14 cellular contexts compared by ENCODE assay signal in the genomic region with DNA sequence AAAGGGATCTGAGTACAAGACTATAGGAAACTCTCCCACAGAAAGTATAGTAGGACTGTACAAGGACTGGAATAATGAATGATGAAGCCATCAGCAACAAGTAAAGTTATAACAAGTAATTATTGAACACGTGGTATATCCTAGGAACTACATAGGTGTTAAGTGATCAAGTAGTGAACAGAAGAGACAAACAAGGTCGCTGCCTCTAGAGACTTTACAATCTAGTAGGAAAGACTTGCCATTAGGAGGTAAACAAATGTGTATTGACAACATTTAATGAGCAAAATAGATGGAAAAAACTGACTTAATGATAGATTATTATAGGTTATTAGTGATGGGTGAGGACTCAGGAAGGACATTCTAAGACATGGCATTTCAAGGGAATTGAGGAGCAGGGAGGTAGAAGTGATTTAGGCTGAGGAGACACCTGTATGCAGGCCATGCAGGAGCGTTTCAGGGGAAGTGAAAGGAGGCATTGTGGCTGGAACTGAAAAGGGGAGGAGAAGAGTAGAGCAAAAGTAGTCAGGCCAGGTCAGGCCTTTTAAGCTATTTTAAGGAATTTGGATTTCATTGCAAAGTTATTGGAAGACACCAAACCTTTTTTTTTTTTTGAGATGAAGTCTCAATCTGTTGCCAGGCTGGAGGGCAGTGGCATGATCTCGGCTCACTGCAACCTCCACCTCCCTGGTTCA. TPM values are rescaled to one million over a fixed set of nuclear protein-coding genes. Genes with fewer than 3 reads are reported as not detected.
A peak's percentile ranks its signal among the peaks of the same experiment; 100 is the strongest.
DNase-seq lines count a peak whose midpoint lies in the region; ATAC-seq, FAIRE-seq and TF ChIP-seq lines count a peak whose summit lies in the region.
"Had no signal": no experiment of that assay in that cellular context is flagged by ENCODE, and none has a peak within 500 bp of the region (broad histone marks: within the 10 kb centered on the region; RNA-seq: fewer than 3 reads in every experiment).

No MANE protein-coding gene starts in this region.

- H3K27me3 ChIP-seq in left ventricle myocardium inferior (ENCODE audit: low read depth) (no peaks in the 10 kb centered on the region), WERI-Rb-1 (ENCODE audit: insufficient read depth, low read depth, severe bottlenecking) (no peaks in the 10 kb centered on the region), left lung (no peaks in the 10 kb centered on the region)

- ATAC-seq in HG02571 (IDR thresholded peaks at IDR 0.05; ENCODE audit: unreplicated experiment) (peak; percentile 84), HG03175 (IDR thresholded peaks at IDR 0.05; ENCODE audit: unreplicated experiment) (peak; percentile 91), left lung (no peak)
- ATAC-seq: lower lobe of right lung, Panc1 had no signal

- H3K4me3 ChIP-seq in left ventricle myocardium inferior (no peak overlapping the region), WERI-Rb-1 (ENCODE audit: low read depth, low read length) (no peak overlapping the region), left lung (no peak overlapping the region)
- H3K4me3 ChIP-seq: lower lobe of right lung had no signal

- no peaks in the 10 kb centered on the region for H3K9me3 ChIP-seq in left ventricle myocardium inferior (replicated peaks)
- H3K9me3 ChIP-seq in WERI-Rb-1 (ENCODE audit: severe bottlenecking), result no peaks in the 10 kb centered on the region
- H3K9me3 ChIP-seq in left lung, result no peaks in the 10 kb centered on the region
- H3K9me3 ChIP-seq: lower lobe of right lung had no signal

- FAIRE-seq in GM19239 (lab: Jason Lieb, UNC), result peak; percentile 93

- H3K27ac ChIP-seq in left ventricle myocardium inferior (replicated peaks) (no peak overlapping the region), WERI-Rb-1 (no peak overlapping the region), left lung (no peak overlapping the region)
- H3K27ac ChIP-seq: lower lobe of right lung had no signal

- H3K4me1 ChIP-seq in left ventricle myocardium inferior (no peaks in the 10 kb centered on the region), left lung (no peaks in the 10 kb centered on the region)

- TF ChIP-seq CTCF in GM10266 (IDR thresholded peaks at IDR 0.05; ENCODE audit: control insufficient read depth, insufficient read depth, low read depth, missing control alignments) (no peak), left ventricle myocardium inferior (IDR thresholded peaks at IDR 0.05; ENCODE audit: borderline replicate concordance) (no peak), WERI-Rb-1 (IDR thresholded peaks at IDR 0.05; ENCODE audit: low read depth, low read length) (no peak), left lung (IDR thresholded peaks at IDR 0.05) (no peak)

- intact Hi-C loops in left ventricle myocardium inferior (cut with micrococcal nuclease), result no loop called here
- intact Hi-C loops in left lung (cut with DNase I), result no loop called here

- peak; percentile 31 for DNase-seq in GM10266 (ENCODE audit: extremely low spot score)
- peak; percentile 33 for DNase-seq in GM19239 (ENCODE audit: insufficient read length, low spot score)
- no peak for DNase-seq in left ventricle myocardium inferior
- DNase-seq in WERI-Rb-1, result no peak
- no peak for DNase-seq in left lung
- no peak for DNase-seq in D341Med (ENCODE audit: low spot score)
- DNase-seq: anterior cingulate cortex, DND-41, KBM-7, lower lobe of right lung, nucleus accumbens had no signal

- H3K36me3 ChIP-seq in left ventricle myocardium inferior, result no peaks in the 10 kb centered on the region
- H3K36me3 ChIP-seq in WERI-Rb-1, result no peaks in the 10 kb centered on the region
- H3K36me3 ChIP-seq in left lung, result no peaks in the 10 kb centered on the region
- H3K36me3 ChIP-seq: lower lobe of right lung had no signal

RNA-seq across cellular contexts. Expression of a gene that starts 8.5 kb away (rescaled TPM):
- 5.8 TPM for total RNA-seq in left ventricle myocardium inferior
- 10 to 100 TPM; 25.4 to 42.6 TPM for total RNA-seq in left lung

Comparison
In these comparisons a context has a peak if more than half of its experiments do, and no peak if none do; other contexts are left out.
1. DNase-seq: peak in GM10266 (single experiment) and GM19239 (single experiment); none in left ventricle myocardium inferior (single experiment), WERI-Rb-1 (single experiment), left lung (0 of 2) and D341Med (single experiment).